Comparison of ENCODE assay signal across 22 cellular contexts in the genomic region with DNA sequence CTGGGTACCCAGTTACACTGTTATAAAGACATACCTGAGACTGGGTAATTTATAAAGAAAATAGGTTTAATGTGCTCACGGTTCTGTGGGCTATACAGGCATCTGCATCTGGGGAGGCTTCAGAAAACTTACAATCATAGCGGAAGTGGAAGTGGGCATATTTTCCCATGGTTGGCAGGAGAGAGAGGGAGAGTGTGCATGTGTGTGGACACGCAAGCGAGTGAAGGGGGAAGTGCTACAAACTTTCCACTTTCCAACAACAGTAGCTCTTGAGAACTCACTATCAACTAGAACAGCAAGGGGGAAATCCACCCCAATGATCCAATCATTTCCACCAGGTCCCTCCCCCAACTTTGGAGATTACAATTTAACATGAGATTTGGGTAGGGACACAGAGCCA. TPM values are rescaled to one million over a fixed set of nuclear protein-coding genes. Genes with fewer than 3 reads are reported as not detected.
DNase-seq lines count a peak whose midpoint lies in the region; ATAC-seq, FAIRE-seq and TF ChIP-seq lines count a peak whose summit lies in the region.
"Had no signal": no experiment of that assay in that cellular context is flagged by ENCODE, and none has a peak within 500 bp of the region (broad histone marks: within the 10 kb centered on the region; RNA-seq: fewer than 3 reads in every experiment).

No MANE protein-coding gene starts in this region.

- H3K27ac ChIP-seq in A673 (ENCODE audit: low read depth, low read length, poor library complexity, severe bottlenecking) (no peak overlapping the region), OCI-LY3 (ENCODE audit: low read length) (peak overlapping the region; percentile 46), endothelial cell of umbilical vein (ENCODE audit: insufficient read depth, low read depth, low read length) (no peak overlapping the region)
- H3K27ac ChIP-seq: esophagus muscularis mucosa, gastroesophageal sphincter, SJSA1 had no signal

- H3K4me2 ChIP-seq in OCI-LY3 (ENCODE audit: low read length) (peak overlapping the region; percentile 41), endothelial cell of umbilical vein (ENCODE audit: insufficient read depth, low read length) (no peak overlapping the region)

- dilution Hi-C loops in endothelial cell of umbilical vein (cut with MboI; ENCODE audit: extremely low pct_ligation_motif_present, low sequenced_read_pairs): no loop called here

- H3K27me3 ChIP-seq in A673 (replicated peaks; ENCODE audit: insufficient read depth, low read depth, low read length, poor library complexity) (no peaks in the 10 kb centered on the region), OCI-LY3 (ENCODE audit: low read depth, low read length) (no peaks in the 10 kb centered on the region), endothelial cell of umbilical vein (ENCODE audit: control insufficient read depth in 2 of 2, insufficient read depth in 2 of 2, low read length in 2 of 2) (no peaks in the 10 kb centered on the region)
- H3K27me3 ChIP-seq: esophagus muscularis mucosa, gastroesophageal sphincter, SJSA1 had no signal

- POLR2A ChIA-PET in A673 (lab: Charles Lee; ENCODE audit: low non-redundant PET) (no interaction called here), endothelial cell of umbilical vein (lab: Charles Lee) (no interaction called here)

- TF ChIP-seq POLR2A in GM12891 (IDR thresholded peaks at IDR 0.05; ENCODE audit: low read depth, low read length) (no peak), endothelial cell of umbilical vein (IDR thresholded peaks at IDR 0.05; ENCODE audit: low read depth, low read length) (no peak), H54 (IDR thresholded peaks at IDR 0.05; ENCODE audit: low read depth, low read length) (no peak)

- H3K79me2 ChIP-seq in OCI-LY3 (ENCODE audit: low read length): peaks cover 93% of the 10 kb centered on the region
- H3K79me2 ChIP-seq in endothelial cell of umbilical vein (ENCODE audit: control insufficient read depth, insufficient read depth, low read length): peaks cover 91% of the 10 kb centered on the region

- intact Hi-C loops in A673 (cut with micrococcal nuclease; ENCODE audit: unreplicated experiment): no loop called here
- intact Hi-C loops in endothelial cell of umbilical vein (cut with micrococcal nuclease): no loop called here

- H3K9me3 ChIP-seq in A673 (ENCODE audit: low read depth, low read length, poor library complexity, severe bottlenecking): no peaks in the 10 kb centered on the region
- no peaks in the 10 kb centered on the region for H3K9me3 ChIP-seq in OCI-LY3 (ENCODE audit: insufficient read depth, low read length)
- no peaks in the 10 kb centered on the region for H3K9me3 ChIP-seq in endothelial cell of umbilical vein (replicated peaks; ENCODE audit: control insufficient read depth, insufficient read depth, low read length)
- H3K9me3 ChIP-seq: esophagus muscularis mucosa, gastroesophageal sphincter, SJSA1 had no signal

- H3K4me3 ChIP-seq in A673 (ENCODE audit: low read depth, low read length, poor library complexity, severe bottlenecking) (no peak overlapping the region), OCI-LY3 (ENCODE audit: low read length) (0 out of 2 replicates have a peak overlapping the region, but pooled peaks have one; percentile 13), endothelial cell of umbilical vein (replicated peaks in 1 of 3; ENCODE audit: insufficient read depth in 1 of 3, low read depth in 1 of 3, low read length in 3 of 3) (no peak overlapping the region)
- H3K4me3 ChIP-seq: esophagus muscularis mucosa, gastroesophageal sphincter, SJSA1 had no signal

- CTCF ChIA-PET in A673 (lab: Charles Lee): no interaction called here
- CTCF ChIA-PET in endothelial cell of umbilical vein (lab: Charles Lee): no interaction called here

- H3K4me1 ChIP-seq in A673 (ENCODE audit: insufficient read depth, low read length, poor library complexity, severe bottlenecking) (peaks cover 3% of the 10 kb centered on the region), OCI-LY3 (ENCODE audit: low read length) (peaks cover 13% of the 10 kb centered on the region), endothelial cell of umbilical vein (ENCODE audit: control insufficient read depth, extremely low read depth, insufficient read depth, low read length) (no peaks in the 10 kb centered on the region)
- H3K4me1 ChIP-seq: SJSA1 had no signal

- FAIRE-seq in GM12891 (lab: Jason Lieb, UNC) (no peak), endothelial cell of umbilical vein (lab: Jason Lieb, UNC) (peak; percentile 46), H54 (lab: Jason Lieb, UNC) (no peak)
- FAIRE-seq: keratinocyte had no signal

- DNase-seq in A673 (ENCODE audit: low spot score): no peak
- no peak for DNase-seq in GM12891 (ENCODE audit: insufficient read length, low spot score)
- no peak for DNase-seq in endothelial cell of umbilical vein (ENCODE audit: low read depth, low spot score)
- no peak for DNase-seq in NCI-H524 (lab: John Stamatoyannopoulos, UW)
- no peak for DNase-seq in H54 (ENCODE audit: insufficient read length, low spot score)
- no peak for DNase-seq in activated CD8-positive, alpha-beta memory T cell treated with anti-CD3 and anti-CD28 coated beads for 24 hours
- DNase-seq: activated B cell treated with CpG ODN at 0.5 μM for 24 hours; activated CD4-positive, alpha-beta memory T cell treated with anti-CD3 and anti-CD28 coated beads, Interleukin-2, amount 10 ng/mL, durations not matched to agents 7 days and 5 days; activated T-cell treated with anti-CD3 and anti-CD28 coated beads, Interleukin-2, amount 50 U/mL, for 4 hours; aorta; CD4-positive, alpha-beta T cell; H7; Karpas-422; mammary epithelial cell; NCI-H1436; NCI-H526 treated with DMSO at 0.1 percent for 48 hours had no signal

- H3K36me3 ChIP-seq in A673 (ENCODE audit: insufficient read depth, low read length, poor library complexity, severe bottlenecking) (peaks cover 23% of the 10 kb centered on the region), OCI-LY3 (replicated peaks; ENCODE audit: low read depth, low read length) (peaks cover 29% of the 10 kb centered on the region), endothelial cell of umbilical vein (ENCODE audit: control insufficient read depth in 2 of 2, extremely low read depth in 1 of 2, insufficient read depth in 2 of 2, low read length in 2 of 2) (peaks cover 0 to 10% of the 10 kb centered on the region in 2 experiments)

- H4K20me1 ChIP-seq in OCI-LY3 (ENCODE audit: insufficient read depth, low read length) (peaks cover 19% of the 10 kb centered on the region), endothelial cell of umbilical vein (replicated peaks; ENCODE audit: control insufficient read depth, extremely low read depth, insufficient read depth, low read length) (peaks cover 6% of the 10 kb centered on the region)

- H3K9ac ChIP-seq in OCI-LY3 (ENCODE audit: low read length): no peak overlapping the region
- H3K9ac ChIP-seq in endothelial cell of umbilical vein (replicated peaks; ENCODE audit: extremely low read depth, insufficient read depth, low read length): no peak overlapping the region

- no peaks in the 10 kb centered on the region for H3K9me1 ChIP-seq in endothelial cell of umbilical vein (replicated peaks; ENCODE audit: control insufficient read depth, extremely low read depth, insufficient read depth, low read length)

- BruUV-seq in A673 (replicated peaks; lab: Mats Ljungman, UMichigan) (TSS peak; percentile 2), endothelial cell of umbilical vein (replicated peaks; lab: Mats Ljungman, UMichigan) (no TSS peak)

- TF ChIP-seq CTCF in A673 (conservative IDR thresholded peaks at IDR 0.05; ENCODE audit: low read depth, low read length): no peak
- TF ChIP-seq CTCF in OCI-LY3 (IDR thresholded peaks at IDR 0.05; ENCODE audit: low read depth, low read length): no peak
- no peak for TF ChIP-seq CTCF in endothelial cell of umbilical vein (IDR thresholded peaks at IDR 0.05; ENCODE audit: extremely low read depth in 1 of 2, insufficient read depth in 1 of 2, low read depth in 1 of 2, low read length in 2 of 2)

- H2AFZ ChIP-seq in OCI-LY3 (ENCODE audit: low read depth, low read length) (no peak overlapping the region), endothelial cell of umbilical vein (ENCODE audit: low read depth, low read length) (no peak overlapping the region)

- no peak for ATAC-seq in GM19023 (IDR thresholded peaks at IDR 0.05; ENCODE audit: unreplicated experiment)
- ATAC-seq: activated T-cell treated with anti-CD3 and anti-CD28 coated beads, Interleukin-2, amount 50 U/mL, for 4 hours; gastroesophageal sphincter had no signal

TF ChIP-seq in GM12891, 5 proteins besides CTCF, POLR2A, EP300 and RAD21:
- no peak for TF ChIP-seq POU2F2 (IDR thresholded peaks at IDR 0.05; ENCODE audit: low read depth, low read length)
- TF ChIP-seq TAF1 (IDR thresholded peaks at IDR 0.05; ENCODE audit: low read depth, low read length): no peak
- TF ChIP-seq SPI1 (IDR thresholded peaks at IDR 0.05; ENCODE audit: low read depth, low read length): peak; percentile 69

TF ChIP-seq in endothelial cell of umbilical vein, 7 proteins besides CTCF, POLR2A, EP300 and RAD21:
- TF ChIP-seq, protein P1, sequence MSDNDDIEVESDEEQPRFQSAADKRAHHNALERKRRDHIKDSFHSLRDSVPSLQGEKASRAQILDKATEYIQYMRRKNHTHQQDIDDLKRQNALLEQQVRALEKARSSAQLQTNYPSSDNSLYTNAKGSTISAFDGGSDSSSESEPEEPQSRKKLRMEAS (IDR thresholded peaks at IDR 0.05; ENCODE audit: insufficient read depth, insufficient read length): no peak
- TF ChIP-seq JUN (IDR thresholded peaks at IDR 0.05; ENCODE audit: borderline replicate concordance, insufficient read depth, insufficient read length, low read depth) (no peak), FOS (IDR thresholded peaks at IDR 0.05; ENCODE audit: borderline replicate concordance, insufficient read depth, low read length) (no peak), POLR2AphosphoS5 (IDR thresholded peaks at IDR 0.05; ENCODE audit: insufficient read depth, low read depth, low read length) (no peak), GATA2 (IDR thresholded peaks at IDR 0.05; ENCODE audit: insufficient read depth, insufficient read length, low read depth, low read length) (no peak), MYC (IDR thresholded peaks at IDR 0.05; ENCODE audit: low read depth, low read length) (no peak), EZH2 (IDR thresholded peaks at IDR 0.05; ENCODE audit: borderline replicate concordance, low read depth, low read length, severe bottlenecking) (no peak)

RNA-seq across cellular contexts. Expression of a gene that starts 11.1 kb away (rescaled TPM):
- 83.8 and 85.5 TPM in 2 replicates for total RNA-seq in A673 (2021)
- polyA plus RNA-seq in GM12891 (2012; ENCODE audit: low read depth, missing spikeins): 5.6 TPM
- total RNA-seq in endothelial cell of umbilical vein: 64.3 and 82.2 TPM in 2 replicates
- 8.4 and 11.0 TPM in 2 replicates for polyA plus RNA-seq in endothelial cell of umbilical vein
- 10.3 and 10.6 TPM in 2 replicates for polyA plus RNA-seq in endothelial cell of umbilical vein (2011; cell fraction: cytosol; rRNA removed)
- polyA plus RNA-seq in endothelial cell of umbilical vein (2011; cell fraction: nucleus; rRNA removed): 24.7 and 31.0 TPM in 2 replicates
- 24.9 and 30.5 TPM in 2 replicates for polyA plus RNA-seq in endothelial cell of umbilical vein (2012)
- 57.2 and 85.8 TPM in 2 replicates for polyA minus RNA-seq in endothelial cell of umbilical vein
- polyA minus RNA-seq in endothelial cell of umbilical vein (2011; cell fraction: cytosol; rRNA and poly(A)+ RNA removed): 33.6 TPM
- 48.5 and 72.7 TPM in 2 replicates for polyA minus RNA-seq in endothelial cell of umbilical vein (2011; cell fraction: nucleus; rRNA and poly(A)+ RNA removed)
